In genomic region chr4:3833326-3833989, GRCh38 we compare ENCODE assay signal across 16 cellular contexts.
A peak's percentile ranks its signal among the peaks of the same experiment; 100 is the strongest.
DNase-seq lines count a peak whose midpoint lies in the region; ATAC-seq and TF ChIP-seq lines count a peak whose summit lies in the region.
"Had no signal": no experiment of that assay in that cellular context is flagged by ENCODE, and none has a peak within 500 bp of the region (broad histone marks: within the 10 kb centered on the region; RNA-seq: fewer than 3 reads in every experiment).

No MANE protein-coding gene starts in this region.

- intact Hi-C loops in Right ventricle myocardium superior (cut with DNase I) (no loop called here), heart right ventricle (cut with DNase I) (no loop called here), lower lobe of right lung (cut with DNase I) (no loop called here)

- H3K9me3 ChIP-seq in heart right ventricle (peaks cover 0 to 10% (median 0%) of the 10 kb centered on the region in 11 donors), lower lobe of right lung (no peaks in the 10 kb centered on the region)

- ATAC-seq in Right ventricle myocardium superior (ENCODE audit: poor library complexity) (no peak), heart right ventricle (no peak), lower lobe of right lung (no peak)

- H3K4me3 ChIP-seq in heart right ventricle, result no peak overlapping the region
- no peak overlapping the region for H3K4me3 ChIP-seq in lower lobe of right lung

- TF ChIP-seq CTCF in heart right ventricle (IDR thresholded peaks at IDR 0.05) (no peak), lower lobe of right lung (IDR thresholded peaks at IDR 0.05) (no peak)

- H3K4me1 ChIP-seq in heart right ventricle, result no peaks in the 10 kb centered on the region
- H3K4me1 ChIP-seq in lower lobe of right lung, result no peaks in the 10 kb centered on the region

- peaks cover 0 to 49% (median 26%) of the 10 kb centered on the region in 7 donors for H3K27me3 ChIP-seq in heart right ventricle
- peaks cover 25% of the 10 kb centered on the region for H3K27me3 ChIP-seq in lower lobe of right lung (ENCODE audit: low read depth)

- 76 to 82% methylated on average over 18 of the region's 18 CpGs for WGBS in heart right ventricle, 2 donors

- H3K27ac ChIP-seq in heart right ventricle (no peak overlapping the region), caudate nucleus (ENCODE audit: low read depth, low read length) (peak overlapping the region; percentile 64), lower lobe of right lung (no peak overlapping the region)

- no peaks in the 10 kb centered on the region for H3K36me3 ChIP-seq in heart right ventricle
- H3K36me3 ChIP-seq in lower lobe of right lung, result no peaks in the 10 kb centered on the region

- DNase-seq in Right ventricle myocardium superior (peak; percentile 22), heart right ventricle (no peak), caudate nucleus (lab: John Stamatoyannopoulos, UW) (peak in 1 of 61 donors; percentile 28), lower lobe of right lung (peak; percentile 13), SIG-M5 treated with dmso at 0.1 percent for 504 hours (lab: John Stamatoyannopoulos, UW; ENCODE audit: unreplicated experiment) (no peak), NCI-H82 treated with DMSO at 0.1 percent for 48 hours (lab: John Stamatoyannopoulos, UW; ENCODE audit: unreplicated experiment) (no peak), activated gamma-delta T cell (lab: John Stamatoyannopoulos, UW) (no peak)
- DNase-seq: 8988T; AML-193; C1 segment of cervical spinal cord; CD4-positive, alpha-beta memory T cell; DMS153; GF-D8; HCEC 1CT; IMR-90; KG1 had no signal

Comparison
In these comparisons a context has a peak if more than half of its experiments do, and no peak if none do; other contexts are left out.
1. DNase-seq: peak in Right ventricle myocardium superior (single experiment) and lower lobe of right lung (single experiment); none in heart right ventricle (0 of 2), SIG-M5 treated with dmso at 0.1 percent for 504 hours (single experiment), NCI-H82 treated with DMSO at 0.1 percent for 48 hours (single experiment) and activated gamma-delta T cell (single experiment).